In the genomic region with DNA sequence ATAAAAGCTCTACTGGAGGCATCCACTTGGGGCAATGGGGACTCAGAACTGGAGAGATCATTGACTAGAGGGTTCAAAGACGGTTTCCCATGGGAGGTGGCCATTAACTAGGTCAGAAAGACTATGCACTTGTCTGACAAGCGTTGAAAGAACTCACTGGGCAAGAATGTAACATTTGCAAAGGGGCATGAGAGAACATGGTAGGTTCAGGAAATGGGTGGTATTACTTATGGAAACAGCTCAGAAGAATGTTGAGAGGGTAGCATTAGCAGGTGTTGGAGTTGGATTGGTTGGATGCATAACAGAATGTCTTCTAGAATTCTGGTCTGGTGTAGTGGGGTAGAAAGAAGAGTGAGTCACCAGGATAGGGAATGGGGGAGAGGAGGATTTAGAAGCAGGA, we compare ENCODE assay signal across 36 cellular contexts.
"Had no signal": no experiment of that assay in that cellular context is flagged by ENCODE, and none has a peak within 500 bp of the region (broad histone marks: within the 10 kb centered on the region; RNA-seq: fewer than 3 reads in every experiment).

No MANE protein-coding gene starts in this region.

- H3K4me3 ChIP-seq: adrenal gland, body of pancreas, breast epithelium, cardiac muscle cell had no signal

- H3K9me3 ChIP-seq: adrenal gland, body of pancreas, breast epithelium had no signal

- DNase-seq: activated B cell treated with CpG ODN at 0.5 μM for 24 hours; activated CD4-positive, alpha-beta memory T cell treated with anti-CD3 and anti-CD28 coated beads for 36 hours; activated CD4-positive, alpha-beta T cell treated with anti-CD3 and anti-CD28 coated beads for 4 hours; activated CD4-positive, alpha-beta T cell treated with anti-CD3 and anti-CD28 coated beads, Interleukin-2, amount 10 ng/mL, durations not matched to agents 24 days and 14 days; activated CD4-positive, alpha-beta T cell treated with anti-CD3 and anti-CD28 coated beads, Interleukin-2, amount 50 U/mL, for 1 hour; activated CD4-positive, alpha-beta T cell treated with anti-CD3 and anti-CD28 coated beads, Interleukin-2, amount 50 U/mL, for 4 hours; activated CD4-positive, CD25-positive, alpha-beta regulatory T cell treated with anti-CD3 and anti-CD28 coated beads, Interleukin-2, amount 50 U/mL, for 72 hours; activated CD8-positive, alpha-beta memory T cell treated with anti-CD3 and anti-CD28 coated beads, Interleukin-2, amount 50 U/mL, for 4 hours; activated CD8-positive, alpha-beta T cell treated with anti-CD3 and anti-CD28 coated beads for 36 hours; activated effector memory CD4-positive, alpha-beta T cell treated with anti-CD3 and anti-CD28 coated beads, Interleukin-2, amount 50 U/mL, for 16 hours; activated gamma-delta T cell treated with Interleukin-2 at 50 U/mL for 16 hours; activated naive CD4-positive, alpha-beta T cell; activated naive CD4-positive, alpha-beta T cell treated with anti-CD3 and anti-CD28 coated beads for 36 hours; activated naive CD4-positive, alpha-beta T cell treated with anti-CD3 and anti-CD28 coated beads, Interleukin-2, amount 50 U/mL, for 16 hours; activated naive CD8-positive, alpha-beta T cell treated with anti-CD3 and anti-CD28 coated beads for 36 hours; activated T-cell treated with anti-CD3 and anti-CD28 coated beads for 4 hours; activated T-cell treated with anti-CD3 and anti-CD28 coated beads, Interleukin-2, amount 50 U/mL, for 1 hour; activated T-cell treated with anti-CD3 and anti-CD28 coated beads, Interleukin-2, amount 50 U/mL, for 4 hours; activated T-cell treated with anti-CD3 and anti-CD28 coated beads, Interleukin-2, amount 50 U/mL, for 72 hours; adrenal gland; amniotic stem cell; aorta; body of pancreas; brain microvascular endothelial cell; caudate nucleus; cerebellar nuclear complex; T-helper 1 cell; T-helper 2 cell; T-helper 9 cell had no signal

- FAIRE-seq: astrocyte, TTC549 had no signal

- ATAC-seq: activated CD8-positive, alpha-beta T cell treated with anti-CD3 and anti-CD28 coated beads for 36 hours; activated naive CD4-positive, alpha-beta T cell treated with anti-CD3 and anti-CD28 coated beads, Interleukin-2, amount 50 U/mL, for 72 hours; activated T-cell treated with anti-CD3 and anti-CD28 coated beads, Interleukin-2, amount 50 U/mL, for 4 hours; activated T-cell treated with anti-CD3 and anti-CD28 coated beads, Interleukin-2, amount 50 U/mL, for 72 hours; activated T-helper 17 cell treated with anti-CD3 and anti-CD28 coated beads, Interleukin-2, amount 50 U/mL, for 72 hours; body of pancreas had no signal

- H3K27ac ChIP-seq: adrenal gland, body of pancreas, brain microvascular endothelial cell, breast epithelium, cardiac muscle cell, VCaP had no signal

- H3K36me3 ChIP-seq: adrenal gland, brain microvascular endothelial cell, breast epithelium, cardiac muscle cell had no signal

- H3K27me3 ChIP-seq: body of pancreas, brain microvascular endothelial cell had no signal

- H3K4me1 ChIP-seq: adrenal gland, body of pancreas, breast epithelium had no signal
